Comparison of ENCODE assay signal across 1 cellular context in genomic region chr2:112790305-112790704, GRCh38.
TF ChIP-seq lines count a peak whose summit lies in the region.

No MANE protein-coding gene starts in this region.

TF ChIP-seq in HepG2, 621 proteins besides CTCF, POLR2A, EP300 and RAD21 (continued from another document):
- TF ChIP-seq ZBTB40 (IDR thresholded peaks at IDR 0.05) (no peak), ZBTB40 (CRISPR knock-in tag; IDR thresholded peaks at IDR 0.05) (no peak), NFE2 (CRISPR knock-in tag; IDR thresholded peaks at IDR 0.05) (peak; percentile 84), MAFG (CRISPR knock-in tag; IDR thresholded peaks at IDR 0.05) (peak; percentile 56; the same call in 1 of the 2 replicates), NR0B2 (CRISPR knock-in tag; IDR thresholded peaks at IDR 0.05) (no peak), FOXM1 (CRISPR knock-in tag; IDR thresholded peaks at IDR 0.05) (no peak), PLSCR1 (CRISPR knock-in tag; IDR thresholded peaks at IDR 0.05; ENCODE audit: borderline replicate concordance) (no peak), HOXA3 (CRISPR knock-in tag; IDR thresholded peaks at IDR 0.05) (0 out of 2 replicates have a peak, but pooled peaks have one; percentile 16), ZNF569 (CRISPR knock-in tag; IDR thresholded peaks at IDR 0.05; ENCODE audit: borderline replicate concordance) (no peak), CEBPG (CRISPR knock-in tag; IDR thresholded peaks at IDR 0.05) (0 out of 2 replicates have a peak, but pooled peaks have one; percentile 1), ZNF556 (CRISPR knock-in tag; IDR thresholded peaks at IDR 0.05; ENCODE audit: borderline replicate concordance) (no peak), FOSL2 (CRISPR knock-in tag; IDR thresholded peaks at IDR 0.05) (peak; percentile 83), HOMEZ (CRISPR knock-in tag; IDR thresholded peaks at IDR 0.05; ENCODE audit: low read depth) (peak; percentile 53; the same call in 1 of the 2 replicates), SOX6 (IDR thresholded peaks at IDR 0.05) (no peak), SOX6 (CRISPR knock-in tag; IDR thresholded peaks at IDR 0.05) (peak; percentile 54; the same call in 1 of the 2 replicates), FOXK2 (IDR thresholded peaks at IDR 0.05) (no peak), NCOA2 (CRISPR knock-in tag; IDR thresholded peaks at IDR 0.05) (no peak), MAFF (IDR thresholded peaks at IDR 0.05; ENCODE audit: low read depth, low read length) (peak; percentile 77), ZKSCAN1 (IDR thresholded peaks at IDR 0.05; ENCODE audit: low read length) (no peak), CAMTA2 (CRISPR knock-in tag; IDR thresholded peaks at IDR 0.05; ENCODE audit: borderline replicate concordance) (no peak), RCOR2 (CRISPR knock-in tag; IDR thresholded peaks at IDR 0.05) (no peak), KLF6 (CRISPR knock-in tag; IDR thresholded peaks at IDR 0.05) (no peak), THAP11 (CRISPR knock-in tag; IDR thresholded peaks at IDR 0.05) (0 out of 2 replicates have a peak, but pooled peaks have one; percentile 19), ZMAT5 (CRISPR knock-in tag; IDR thresholded peaks at IDR 0.05; ENCODE audit: borderline replicate concordance, low read depth) (no peak), TRAFD1 (CRISPR knock-in tag; IDR thresholded peaks at IDR 0.05; ENCODE audit: borderline replicate concordance) (no peak), ZFP37 (CRISPR knock-in tag; IDR thresholded peaks at IDR 0.05; ENCODE audit: borderline replicate concordance) (no peak), ZNF629 (CRISPR knock-in tag; conservative IDR thresholded peaks at IDR 0.05) (peak; percentile 46), ZNF34 (CRISPR knock-in tag; IDR thresholded peaks at IDR 0.05; ENCODE audit: borderline replicate concordance) (no peak), NPAS2 (CRISPR knock-in tag; IDR thresholded peaks at IDR 0.05; ENCODE audit: borderline replicate concordance) (no peak), SOX13 (IDR thresholded peaks at IDR 0.05) (0 out of 2 replicates have a peak, but pooled peaks have one; percentile 9), SOX13 (CRISPR knock-in tag; conservative IDR thresholded peaks at IDR 0.05 in 1 of 2, IDR thresholded peaks at IDR 0.05 in 1 of 2) (peak in 1 of 2 experiments; percentile 59; a peak in 2 of 4 replicates), RXRB (CRISPR knock-in tag; IDR thresholded peaks at IDR 0.05; ENCODE audit: borderline replicate concordance) (0 out of 2 replicates have a peak, but pooled peaks have one; percentile 10), ZNF343 (CRISPR knock-in tag; IDR thresholded peaks at IDR 0.05) (no peak), EHMT2 (IDR thresholded peaks at IDR 0.05; ENCODE audit: borderline replicate concordance, low read depth, low read length) (peak; percentile 61; the same call in 1 of the 2 replicates), BHLHE40 (IDR thresholded peaks at IDR 0.05; ENCODE audit: low read length) (no peak), LCORL (IDR thresholded peaks at IDR 0.05) (peak; percentile 66; the same call in 1 of the 2 replicates), LCORL (CRISPR knock-in tag; IDR thresholded peaks at IDR 0.05) (no peak), HNF4A (CRISPR knock-in tag; IDR thresholded peaks at IDR 0.05) (peak; percentile 74), HNF4G (IDR thresholded peaks at IDR 0.05; ENCODE audit: borderline replicate concordance, low read depth, low read length) (peak; percentile 86; the same call in 1 of the 2 replicates), HNF4G (CRISPR knock-in tag; IDR thresholded peaks at IDR 0.05; ENCODE audit: borderline replicate concordance, low read depth) (no peak), DR1 (CRISPR knock-in tag; IDR thresholded peaks at IDR 0.05) (no peak), NR2F6 (IDR thresholded peaks at IDR 0.05) (no peak), NR2F6 (CRISPR knock-in tag; IDR thresholded peaks at IDR 0.05) (0 out of 2 replicates have a peak, but pooled peaks have one; percentile 21), ZNF605 (CRISPR knock-in tag; IDR thresholded peaks at IDR 0.05) (no peak), ZMYM4 (CRISPR knock-in tag; IDR thresholded peaks at IDR 0.05) (0 out of 2 replicates have a peak, but pooled peaks have one; percentile 23), SMC3 (IDR thresholded peaks at IDR 0.05; ENCODE audit: low read length) (no peak), MAFK (conservative IDR thresholded peaks at IDR 0.05 in 1 of 2, IDR thresholded peaks at IDR 0.05 in 1 of 2; ENCODE audit: low read length in 2 of 2) (peak; percentile 72 to 76), HNRNPH1 (optimal IDR thresholded peaks at IDR 0.05; ENCODE audit: low read depth, low read length) (no peak), ZNF644 (CRISPR knock-in tag; IDR thresholded peaks at IDR 0.05; ENCODE audit: low read depth) (peak; percentile 91), ZNF616 (CRISPR knock-in tag; IDR thresholded peaks at IDR 0.05; ENCODE audit: low read depth) (no peak), JUNB (CRISPR knock-in tag; IDR thresholded peaks at IDR 0.05; ENCODE audit: borderline replicate concordance) (no peak)
